In the genomic region with DNA sequence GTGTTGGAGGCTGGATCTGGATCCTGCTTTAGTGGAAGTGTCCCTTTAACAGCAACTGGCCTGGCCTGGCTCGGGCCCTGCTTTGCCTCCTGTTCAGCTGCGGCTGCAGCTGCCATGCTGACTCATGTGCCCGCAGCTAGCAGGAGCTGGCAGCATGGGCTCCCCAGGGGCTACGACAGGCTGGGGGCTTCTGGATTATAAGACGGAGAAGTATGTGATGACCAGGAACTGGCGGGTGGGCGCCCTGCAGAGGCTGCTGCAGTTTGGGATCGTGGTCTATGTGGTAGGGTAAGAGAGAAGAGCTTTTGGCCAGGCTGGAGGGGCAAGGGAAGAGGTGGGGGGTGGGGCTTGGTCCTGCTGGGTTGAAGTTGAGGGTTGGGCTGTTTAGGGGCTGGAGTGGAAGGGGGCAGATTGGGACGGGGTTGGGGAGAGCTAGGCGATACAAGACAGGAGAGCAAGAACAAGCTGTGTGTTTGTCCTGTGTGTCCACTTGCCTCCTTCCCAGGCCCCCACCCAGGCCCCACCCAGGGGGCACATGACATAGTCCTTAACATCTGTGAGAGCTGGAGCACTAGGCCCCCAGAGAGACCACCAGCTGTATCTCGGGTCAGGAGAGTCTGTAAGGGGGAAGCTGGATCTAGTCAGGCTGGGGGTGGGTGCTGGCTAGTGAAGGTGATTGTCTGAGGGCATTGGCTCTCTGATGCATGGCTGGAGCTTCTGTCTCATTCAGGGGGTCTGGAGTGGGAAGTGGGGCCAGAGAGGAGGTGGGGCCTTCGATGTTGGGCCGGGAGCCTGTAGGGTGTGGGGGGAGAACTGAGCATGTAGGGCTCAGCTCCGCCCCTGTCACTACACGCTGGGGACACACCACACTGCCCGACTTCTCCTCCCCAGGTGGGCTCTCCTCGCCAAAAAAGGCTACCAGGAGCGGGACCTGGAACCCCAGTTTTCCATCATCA, we compare ENCODE assay signal across 7 cellular contexts. TPM values are rescaled to one million over a fixed set of nuclear protein-coding genes. Genes with fewer than 3 reads are reported as not detected.
DNase-seq lines count a peak whose midpoint lies in the region; TF ChIP-seq lines count a peak whose summit lies in the region.

Gene P2RX6, plus strand, starts transcription at position 115 of the 956 bp plus-strand sequence. Its CDS starts 10 bp downstream, at position 125.

- H3K27ac Mint-ChIP-seq in activated naive CD4-positive, alpha-beta T cell treated with anti-CD3 and anti-CD28 coated beads, Interleukin-2, amount 50 U/mL, for 24 hours: peak within 1 kb of the TSS; percentile 87

- no peak for TF ChIP-seq EP300 in stomach (IDR thresholded peaks at IDR 0.05)

- H3K4me3 ChIP-seq in HUES64 (ENCODE audit: low read length): peak within 1 kb of the TSS; percentile 73
- H3K4me3 ChIP-seq in iPS DF 6.9 (ENCODE audit: low read length): peak within 1 kb of the TSS; percentile 49; the same call in 1 of the 2 replicates
- H3K4me3 ChIP-seq in stomach: peak within 1 kb of the TSS; percentile 48 to 60 (median 54)

- H3K36me3 ChIP-seq in HUES64 (ENCODE audit: insufficient read depth, low read length) (no peaks in the 10 kb centered on the region), iPS DF 6.9 (ENCODE audit: control insufficient read depth, insufficient read depth, low read length) (no peaks in the 10 kb centered on the region), stomach (no peaks in the 10 kb centered on the region)

- no peaks in the 10 kb centered on the region for H3K9me3 Mint-ChIP-seq in activated naive CD4-positive, alpha-beta T cell treated with anti-CD3 and anti-CD28 coated beads, Interleukin-2, amount 50 U/mL, for 24 hours

- H3K9ac ChIP-seq in HUES64 (ENCODE audit: low read depth, low read length): peak within 1 kb of the TSS; percentile 46; the same call in 1 of the 2 replicates

- no peaks in the 10 kb centered on the region for H3K27me3 Mint-ChIP-seq in activated naive CD4-positive, alpha-beta T cell treated with anti-CD3 and anti-CD28 coated beads, Interleukin-2, amount 50 U/mL, for 24 hours

- no peaks in the 10 kb centered on the region for H3K27me3 ChIP-seq in HUES64 (ENCODE audit: insufficient read depth, low read length)
- H3K27me3 ChIP-seq in iPS DF 6.9 (ENCODE audit: control insufficient read depth, insufficient read depth, low read length): no peaks in the 10 kb centered on the region
- H3K27me3 ChIP-seq in stomach: no peaks in the 10 kb centered on the region

- no peak for TF ChIP-seq CTCF in stomach (IDR thresholded peaks at IDR 0.05)

- no peak for TF ChIP-seq POLR2A in stomach (IDR thresholded peaks at IDR 0.05)

- H3K27ac ChIP-seq in HUES64 (ENCODE audit: low read depth, low read length) (peak within 1 kb of the TSS; percentile 62), iPS DF 6.9 (ENCODE audit: low read length) (no peak within 1 kb of the TSS), stomach (peak within 1 kb of the TSS; percentile 45 to 84 (median 77))

- peak within 1 kb of the TSS; percentile 88 for H3K4me3 Mint-ChIP-seq in activated naive CD4-positive, alpha-beta T cell treated with anti-CD3 and anti-CD28 coated beads, Interleukin-2, amount 50 U/mL, for 24 hours

- intact Hi-C loops in stomach (cut with DNase I; ENCODE audit: low total_unique reads): no loop called here

- WGBS in HUES64: 74% methylated on average over 18 of the region's 18 CpGs
- no CpG with 5 or more reads among the region's 18 CpGs for WGBS in iPS DF 6.9 (ENCODE audit: insufficient coverage, insufficient read length)
- 45 to 58% (median 54%) methylated on average over 18 of the region's 18 CpGs for WGBS in stomach, 5 donors

- DNase-seq in iPS DF 6.9 (ENCODE audit: low read depth, low spot score) (no peak), stomach (no peak), putamen (ENCODE audit: low spot score) (no peak), SHP77 treated with DMSO at 0.1 percent for 48 hours (lab: John Stamatoyannopoulos, UW) (no peak)
- no peak for DNase-seq in stimulated activated CD4-positive, alpha-beta T cell treated with anti-CD3 and anti-CD28 coated beads, Interleukin-15, amount 100 ng/mL, for 24 hours

- no peaks in the 10 kb centered on the region for H3K36me3 Mint-ChIP-seq in activated naive CD4-positive, alpha-beta T cell treated with anti-CD3 and anti-CD28 coated beads, Interleukin-2, amount 50 U/mL, for 24 hours

- H3K4me1 ChIP-seq in HUES64 (ENCODE audit: insufficient read depth, low read length): peaks cover 12% of the 10 kb centered on the region; the same call in 1 of the 2 replicates
- H3K4me1 ChIP-seq in iPS DF 6.9 (ENCODE audit: control insufficient read depth, insufficient read depth, low read length): peaks cover 2% of the 10 kb centered on the region; the same call in 1 of the 2 replicates
- H3K4me1 ChIP-seq in stomach: peaks cover 15 to 29% (median 28%) of the 10 kb centered on the region in 4 donors

- peaks cover 30% of the 10 kb centered on the region for H3K4me1 Mint-ChIP-seq in activated naive CD4-positive, alpha-beta T cell treated with anti-CD3 and anti-CD28 coated beads, Interleukin-2, amount 50 U/mL, for 24 hours

- no peaks in the 10 kb centered on the region for H3K9me3 ChIP-seq in HUES64 (ENCODE audit: insufficient read depth, low read depth, low read length)
- H3K9me3 ChIP-seq in iPS DF 6.9 (ENCODE audit: control insufficient read depth, insufficient read depth, low read length): no peaks in the 10 kb centered on the region
- H3K9me3 ChIP-seq in stomach: no peaks in the 10 kb centered on the region

RNA-seq across cellular contexts. Expression of gene P2RX6, which starts in this region (rescaled TPM):
- 0.35 TPM for polyA plus RNA-seq in HUES64 (2013, experiment 1 of 2)
- 0.57 TPM for polyA plus RNA-seq in HUES64 (2013, experiment 2 of 2)
- total RNA-seq in stomach: under 1 TPM in 1 of 5 donors, not detected in 4; 0.55 TPM
- under 1 TPM in 2 of 3 donors, not detected in 1; 0.10 to 0.31 TPM for polyA plus RNA-seq in stomach
